ENCODE assay signal across 1 cellular context in the genomic region with DNA sequence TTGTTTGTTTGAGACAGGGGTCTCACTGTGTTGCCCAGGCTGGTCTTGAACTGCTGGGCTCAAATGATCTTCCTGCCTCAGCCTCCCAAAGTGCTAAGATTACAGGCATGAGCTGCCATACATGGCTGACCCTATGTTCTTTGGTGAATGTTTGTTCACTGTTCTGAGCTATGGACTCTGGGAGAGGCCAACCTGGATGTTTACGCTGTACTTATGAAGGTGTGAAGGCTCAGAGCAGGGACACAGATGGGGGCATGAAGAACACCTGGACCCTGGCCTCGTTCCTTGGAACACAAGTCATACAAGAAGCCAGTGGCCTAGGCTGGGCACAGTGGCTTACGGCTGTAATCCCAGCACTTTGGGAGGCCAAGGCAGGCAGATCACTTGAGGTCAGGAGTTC.
TF ChIP-seq lines count a peak whose summit lies in the region.

No MANE protein-coding gene starts in this region.

TF ChIP-seq in HepG2, 621 proteins besides CTCF, POLR2A, EP300 and RAD21 (continued from another document):
- TF ChIP-seq, protein P1, sequence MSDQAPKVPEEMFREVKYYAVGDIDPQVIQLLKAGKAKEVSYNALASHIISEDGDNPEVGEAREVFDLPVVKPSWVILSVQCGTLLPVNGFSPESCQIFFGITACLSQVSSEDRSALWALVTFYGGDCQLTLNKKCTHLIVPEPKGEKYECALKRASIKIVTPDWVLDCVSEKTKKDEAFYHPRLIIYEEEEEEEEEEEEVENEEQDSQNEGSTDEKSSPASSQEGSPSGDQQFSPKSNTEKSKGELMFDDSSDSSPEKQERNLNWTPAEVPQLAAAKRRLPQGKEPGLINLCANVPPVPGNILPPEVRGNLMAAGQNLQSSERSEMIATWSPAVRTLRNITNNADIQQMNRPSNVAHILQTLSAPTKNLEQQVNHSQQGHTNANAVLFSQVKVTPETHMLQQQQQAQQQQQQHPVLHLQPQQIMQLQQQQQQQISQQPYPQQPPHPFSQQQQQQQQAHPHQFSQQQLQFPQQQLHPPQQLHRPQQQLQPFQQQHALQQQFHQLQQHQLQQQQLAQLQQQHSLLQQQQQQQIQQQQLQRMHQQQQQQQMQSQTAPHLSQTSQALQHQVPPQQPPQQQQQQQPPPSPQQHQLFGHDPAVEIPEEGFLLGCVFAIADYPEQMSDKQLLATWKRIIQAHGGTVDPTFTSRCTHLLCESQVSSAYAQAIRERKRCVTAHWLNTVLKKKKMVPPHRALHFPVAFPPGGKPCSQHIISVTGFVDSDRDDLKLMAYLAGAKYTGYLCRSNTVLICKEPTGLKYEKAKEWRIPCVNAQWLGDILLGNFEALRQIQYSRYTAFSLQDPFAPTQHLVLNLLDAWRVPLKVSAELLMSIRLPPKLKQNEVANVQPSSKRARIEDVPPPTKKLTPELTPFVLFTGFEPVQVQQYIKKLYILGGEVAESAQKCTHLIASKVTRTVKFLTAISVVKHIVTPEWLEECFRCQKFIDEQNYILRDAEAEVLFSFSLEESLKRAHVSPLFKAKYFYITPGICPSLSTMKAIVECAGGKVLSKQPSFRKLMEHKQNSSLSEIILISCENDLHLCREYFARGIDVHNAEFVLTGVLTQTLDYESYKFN (CRISPR knock-in tag; conservative IDR thresholded peaks at IDR 0.05), result peak; percentile 76
- TF ChIP-seq, protein P2, sequence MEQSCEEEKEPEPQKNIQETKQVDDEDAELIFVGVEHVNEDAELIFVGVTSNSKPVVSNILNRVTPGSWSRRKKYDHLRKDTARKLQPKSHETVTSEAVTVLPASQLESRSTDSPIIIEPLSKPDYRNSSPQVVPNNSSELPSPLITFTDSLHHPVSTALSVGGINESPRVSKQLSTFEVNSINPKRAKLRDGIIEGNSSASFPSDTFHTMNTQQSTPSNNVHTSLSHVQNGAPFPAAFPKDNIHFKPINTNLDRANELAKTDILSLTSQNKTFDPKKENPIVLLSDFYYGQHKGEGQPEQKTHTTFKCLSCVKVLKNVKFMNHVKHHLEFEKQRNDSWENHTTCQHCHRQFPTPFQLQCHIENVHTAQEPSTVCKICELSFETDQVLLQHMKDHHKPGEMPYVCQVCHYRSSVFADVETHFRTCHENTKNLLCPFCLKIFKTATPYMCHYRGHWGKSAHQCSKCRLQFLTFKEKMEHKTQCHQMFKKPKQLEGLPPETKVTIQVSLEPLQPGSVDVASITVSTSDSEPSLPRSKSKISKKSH (CRISPR knock-in tag; IDR thresholded peaks at IDR 0.05; ENCODE audit: borderline replicate concordance), result no peak
- TF ChIP-seq ZNF3 (CRISPR knock-in tag; IDR thresholded peaks at IDR 0.05) (no peak), RAD51 (IDR thresholded peaks at IDR 0.05; ENCODE audit: borderline replicate concordance) (no peak), PHF5A (CRISPR knock-in tag; IDR thresholded peaks at IDR 0.05; ENCODE audit: low read depth, unreplicated experiment) (no peak), HDAC1 (CRISPR knock-in tag; IDR thresholded peaks at IDR 0.05) (peak; percentile 31; the same call in 1 of the 2 replicates), HMGA1 (CRISPR knock-in tag; conservative IDR thresholded peaks at IDR 0.05) (no peak), KDM6A (CRISPR knock-in tag; IDR thresholded peaks at IDR 0.05; ENCODE audit: low read depth) (0 out of 2 replicates have a peak, but pooled peaks have one; percentile 51), HNF4G (IDR thresholded peaks at IDR 0.05; ENCODE audit: borderline replicate concordance, low read depth, low read length) (peak; percentile 27; the same call in 1 of the 2 replicates), HNF4G (CRISPR knock-in tag; IDR thresholded peaks at IDR 0.05; ENCODE audit: borderline replicate concordance, low read depth) (no peak), RXRB (CRISPR knock-in tag; IDR thresholded peaks at IDR 0.05; ENCODE audit: borderline replicate concordance) (peak; percentile 58; the same call in 1 of the 2 replicates), ZNF782 (CRISPR knock-in tag; IDR thresholded peaks at IDR 0.05; ENCODE audit: borderline replicate concordance) (no peak), HNRNPLL (IDR thresholded peaks at IDR 0.05; ENCODE audit: low read depth, low read length, poor library complexity, severe bottlenecking) (no peak), SOX13 (IDR thresholded peaks at IDR 0.05) (no peak), SOX13 (CRISPR knock-in tag; conservative IDR thresholded peaks at IDR 0.05 in 1 of 2, IDR thresholded peaks at IDR 0.05 in 1 of 2) (peak in 1 of 2 experiments; percentile 48; a peak in 1 of 4 replicates), FOXA3 (CRISPR knock-in tag; IDR thresholded peaks at IDR 0.05) (peak; percentile 69; the same call in 1 of the 2 replicates)
- TF ChIP-seq, protein P3, sequence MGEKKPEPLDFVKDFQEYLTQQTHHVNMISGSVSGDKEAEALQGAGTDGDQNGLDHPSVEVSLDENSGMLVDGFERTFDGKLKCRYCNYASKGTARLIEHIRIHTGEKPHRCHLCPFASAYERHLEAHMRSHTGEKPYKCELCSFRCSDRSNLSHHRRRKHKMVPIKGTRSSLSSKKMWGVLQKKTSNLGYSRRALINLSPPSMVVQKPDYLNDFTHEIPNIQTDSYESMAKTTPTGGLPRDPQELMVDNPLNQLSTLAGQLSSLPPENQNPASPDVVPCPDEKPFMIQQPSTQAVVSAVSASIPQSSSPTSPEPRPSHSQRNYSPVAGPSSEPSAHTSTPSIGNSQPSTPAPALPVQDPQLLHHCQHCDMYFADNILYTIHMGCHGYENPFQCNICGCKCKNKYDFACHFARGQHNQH (CRISPR knock-in tag; IDR thresholded peaks at IDR 0.05), result 0 out of 2 replicates have a peak, but pooled peaks have one; percentile 31
- TF ChIP-seq, protein P4, sequence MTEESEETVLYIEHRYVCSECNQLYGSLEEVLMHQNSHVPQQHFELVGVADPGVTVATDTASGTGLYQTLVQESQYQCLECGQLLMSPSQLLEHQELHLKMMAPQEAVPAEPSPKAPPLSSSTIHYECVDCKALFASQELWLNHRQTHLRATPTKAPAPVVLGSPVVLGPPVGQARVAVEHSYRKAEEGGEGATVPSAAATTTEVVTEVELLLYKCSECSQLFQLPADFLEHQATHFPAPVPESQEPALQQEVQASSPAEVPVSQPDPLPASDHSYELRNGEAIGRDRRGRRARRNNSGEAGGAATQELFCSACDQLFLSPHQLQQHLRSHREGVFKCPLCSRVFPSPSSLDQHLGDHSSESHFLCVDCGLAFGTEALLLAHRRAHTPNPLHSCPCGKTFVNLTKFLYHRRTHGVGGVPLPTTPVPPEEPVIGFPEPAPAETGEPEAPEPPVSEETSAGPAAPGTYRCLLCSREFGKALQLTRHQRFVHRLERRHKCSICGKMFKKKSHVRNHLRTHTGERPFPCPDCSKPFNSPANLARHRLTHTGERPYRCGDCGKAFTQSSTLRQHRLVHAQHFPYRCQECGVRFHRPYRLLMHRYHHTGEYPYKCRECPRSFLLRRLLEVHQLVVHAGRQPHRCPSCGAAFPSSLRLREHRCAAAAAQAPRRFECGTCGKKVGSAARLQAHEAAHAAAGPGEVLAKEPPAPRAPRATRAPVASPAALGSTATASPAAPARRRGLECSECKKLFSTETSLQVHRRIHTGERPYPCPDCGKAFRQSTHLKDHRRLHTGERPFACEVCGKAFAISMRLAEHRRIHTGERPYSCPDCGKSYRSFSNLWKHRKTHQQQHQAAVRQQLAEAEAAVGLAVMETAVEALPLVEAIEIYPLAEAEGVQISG (CRISPR knock-in tag; IDR thresholded peaks at IDR 0.05), result 0 out of 2 replicates have a peak, but pooled peaks have one; percentile 38
